In genomic region chr9:120889606-120890396, GRCh38 we compare ENCODE assay signal across 13 cellular contexts. TPM values are rescaled to one million over a fixed set of nuclear protein-coding genes. Genes with fewer than 3 reads are reported as not detected.
DNase-seq lines count a peak whose midpoint lies in the region; ATAC-seq, FAIRE-seq and TF ChIP-seq lines count a peak whose summit lies in the region.
"Had no signal": no experiment of that assay in that cellular context is flagged by ENCODE, and none has a peak within 500 bp of the region (broad histone marks: within the 10 kb centered on the region; RNA-seq: fewer than 3 reads in every experiment).

No MANE protein-coding gene starts in this region.

- peaks cover 91% of the 10 kb centered on the region for H3K4me1 Mint-ChIP-seq in activated naive CD4-positive, alpha-beta T cell treated with anti-CD3 and anti-CD28 coated beads, Interleukin-2, amount 10 ng/mL, durations not matched to agents 7 days and 5 days
- peaks cover 72 to 82% (median 80%) of the 10 kb centered on the region in 3 donors for H3K4me1 Mint-ChIP-seq in T-cell

- H3K79me2 ChIP-seq in hepatocyte: no peaks in the 10 kb centered on the region

- H3K4me3 ChIP-seq in hepatocyte (no peak overlapping the region), transverse colon (no peak overlapping the region)

- H2AFZ ChIP-seq in hepatocyte: no peak overlapping the region

- H3K4me1 ChIP-seq in hepatocyte (ENCODE audit: insufficient read depth) (peaks cover 34% of the 10 kb centered on the region), transverse colon (peaks cover 5 to 46% (median 30%) of the 10 kb centered on the region in 4 donors)

- in situ Hi-C loops in transverse colon (cut with MboI; ENCODE audit: low pct_ligation_motif_present in 1 of 4, low pct_unique_long_range_greater_than_20kb in 1 of 4, low sequenced_read_pairs in 3 of 4): no loop called here

- H3K4me3 Mint-ChIP-seq in activated naive CD4-positive, alpha-beta T cell treated with anti-CD3 and anti-CD28 coated beads, Interleukin-2, amount 10 ng/mL, durations not matched to agents 7 days and 5 days: peak overlapping the region; percentile 72
- peak overlapping the region; percentile 67 to 70 (median 69) for H3K4me3 Mint-ChIP-seq in T-cell
- H3K4me3 Mint-ChIP-seq: B cell had no signal

- H3K27me3 ChIP-seq in hepatocyte (peaks cover 2% of the 10 kb centered on the region), transverse colon (no peaks in the 10 kb centered on the region)

- no peaks in the 10 kb centered on the region for H3K36me3 ChIP-seq in hepatocyte (replicated peaks; ENCODE audit: insufficient read depth, low read depth)
- no peaks in the 10 kb centered on the region for H3K36me3 ChIP-seq in transverse colon

- TF ChIP-seq POLR2A in transverse colon (IDR thresholded peaks at IDR 0.05): no peak

- ATAC-seq in T-cell (replicated peaks in 1 of 4): no peak

- no peak for TF ChIP-seq CTCF in hepatocyte (IDR thresholded peaks at IDR 0.05; ENCODE audit: poor library complexity)
- no peak for TF ChIP-seq CTCF in transverse colon (IDR thresholded peaks at IDR 0.05)

- H3K36me3 Mint-ChIP-seq in activated naive CD4-positive, alpha-beta T cell treated with anti-CD3 and anti-CD28 coated beads, Interleukin-2, amount 10 ng/mL, durations not matched to agents 7 days and 5 days: peaks cover 26% of the 10 kb centered on the region
- no peaks in the 10 kb centered on the region for H3K36me3 Mint-ChIP-seq in T-cell

- H3K9me3 Mint-ChIP-seq in activated naive CD4-positive, alpha-beta T cell treated with anti-CD3 and anti-CD28 coated beads, Interleukin-2, amount 10 ng/mL, durations not matched to agents 7 days and 5 days: no peaks in the 10 kb centered on the region
- H3K9me3 Mint-ChIP-seq in T-cell: peaks cover 0 to 3% (median 0%) of the 10 kb centered on the region in 3 donors

- CTCF ChIA-PET in activated naive CD4-positive, alpha-beta T cell treated with anti-CD3 and anti-CD28 coated beads, Interleukin-2, amount 10 ng/mL, durations not matched to agents 7 days and 5 days (lab: Charles Lee): interaction anchor here (0.7 to 4.2 kb wide), 8 partner anchors 10 to 134 kb away, joined by 3 to 31 read pairs (median 6); no protein-coding TSS in a partner anchor
- CTCF ChIA-PET in T-cell (lab: Charles Lee): interaction anchor here (0.6 to 3.6 kb wide), 17 partner anchors 9 to 232 kb away, joined by 3 to 26 read pairs (median 5); partner anchors contain the start of genes PHF19 (in 1 of the 2) and TRAF1 (in 1 of the 2)

- no peaks in the 10 kb centered on the region for H3K27me3 Mint-ChIP-seq in activated naive CD4-positive, alpha-beta T cell treated with anti-CD3 and anti-CD28 coated beads, Interleukin-2, amount 10 ng/mL, durations not matched to agents 7 days and 5 days
- no peaks in the 10 kb centered on the region for H3K27me3 Mint-ChIP-seq in T-cell
- H3K27me3 Mint-ChIP-seq: B cell had no signal

- TF ChIP-seq EP300 in transverse colon (IDR thresholded peaks at IDR 0.05; ENCODE audit: low read depth): no peak

- H3K4me2 ChIP-seq in hepatocyte: peak overlapping the region; percentile 11

- WGBS in hepatocyte (ENCODE audit: low lambda C conversion rate, missing lambda C conversion rate): 58% methylated on average over 3 of the region's 3 CpGs
- 43 to 63% methylated on average over 2 to 3 of the region's 3 CpGs for WGBS in transverse colon (ENCODE audit: low coverage in 1 of 2), 2 donors

- H3K9me2 ChIP-seq in hepatocyte (replicated peaks; ENCODE audit: insufficient read depth): no peaks in the 10 kb centered on the region

- H3K9me3 ChIP-seq in hepatocyte (ENCODE audit: low read depth): no peaks in the 10 kb centered on the region
- no peaks in the 10 kb centered on the region for H3K9me3 ChIP-seq in transverse colon

- no peaks in the 10 kb centered on the region for H4K20me1 ChIP-seq in hepatocyte (ENCODE audit: insufficient read depth, poor library complexity, severe bottlenecking)

- intact Hi-C loops in transverse colon (cut with DNase I; ENCODE audit: low total_unique reads): no loop called here

- DNase-seq in activated naive CD4-positive, alpha-beta T cell treated with anti-CD3 and anti-CD28 coated beads, Interleukin-2, amount 10 ng/mL, durations not matched to agents 7 days and 5 days: no peak
- DNase-seq in activated naive CD4-positive, alpha-beta T cell treated with anti-CD3 and anti-CD28 coated beads, Interleukin-2, amount 50 U/mL, for 16 hours: no peak
- DNase-seq in T-cell (no peak), hepatocyte (ENCODE audit: low spot score) (no peak), transverse colon (no peak), GM19238 (ENCODE audit: insufficient read length, low spot score) (no peak), GM19239 (ENCODE audit: insufficient read length, low spot score) (no peak)
- no peak for DNase-seq in effector CD8-positive, alpha-beta T cell (lab: John Stamatoyannopoulos, UW)
- DNase-seq: amniotic stem cell, occipital lobe had no signal

- peak overlapping the region; percentile 87 for H3K27ac ChIP-seq in hepatocyte
- peak overlapping the region; percentile 15 to 65 (median 62) for H3K27ac ChIP-seq in transverse colon

- H3K27ac Mint-ChIP-seq in activated naive CD4-positive, alpha-beta T cell treated with anti-CD3 and anti-CD28 coated beads, Interleukin-2, amount 10 ng/mL, durations not matched to agents 7 days and 5 days: peak overlapping the region; percentile 99
- H3K27ac Mint-ChIP-seq in T-cell: peak overlapping the region; percentile 98
- H3K27ac Mint-ChIP-seq: B cell had no signal

- POLR2A ChIA-PET in T-cell (lab: Charles Lee): interaction anchor here (0.6 to 1.9 kb wide), 10 partner anchors 14 to 224 kb away, joined by 3 to 31 read pairs (median 4); partner anchors contain the start of gene PSMD5 (in 1 of the 2)

- FAIRE-seq in GM19239 (lab: Jason Lieb, UNC): no peak
- FAIRE-seq: islet of Langerhans, TTC549 had no signal

RNA-seq across cellular contexts. Expression of gene PHF19, which starts 12.8 kb away (rescaled TPM):
- total RNA-seq in T-cell (100 to 1,000 TPM in 4 of 5 donors, 10 to 100 TPM in 1; 92.8 to 184 (median 166) TPM), hepatocyte (33.7 and 34.8 TPM in 2 replicates), transverse colon (10 to 100 TPM in 2 of 4 donors, 1 to 10 TPM in 2; 6.7 to 11.1 (median 9.3) TPM)
- 25.4 and 30.9 TPM in 2 replicates for polyA plus RNA-seq in hepatocyte

RNA-seq across cellular contexts. Expression of gene TRAF1, which starts 36.8 kb away (rescaled TPM):
- total RNA-seq in T-cell (100 to 1,000 TPM in 3 of 5 donors, 10 to 100 TPM in 2; 67.6 to 170 (median 157) TPM), hepatocyte (4.0 and 5.4 TPM in 2 replicates), transverse colon (1 to 10 TPM; 2.2 to 7.2 (median 4.3) TPM)
- 2.2 and 3.3 TPM in 2 replicates for polyA plus RNA-seq in hepatocyte

RNA-seq across cellular contexts. Expression of gene PSMD5, which starts 47.1 kb away (rescaled TPM):
- total RNA-seq in T-cell (10 to 100 TPM; 27.5 to 55.2 (median 47.7) TPM), hepatocyte (13.3 and 14.7 TPM in 2 replicates), transverse colon (10 to 100 TPM; 25.3 to 36.6 (median 28.7) TPM)
- polyA plus RNA-seq in hepatocyte: 10.4 and 12.1 TPM in 2 replicates

Comparison
In these comparisons a context has a peak if more than half of its experiments do, and no peak if none do; other contexts are left out.
1. RNA of gene TRAF1, which starts 36.8 kb away (total RNA-seq): 67.6 to 170 TPM in T-cell; 2.2 to 7.2 TPM in transverse colon and 4.0 to 5.4 TPM in hepatocyte; every median in the first group is over 4 times any median in the second.